21 cellular contexts compared by ENCODE assay signal in genomic region chr14:91343051-91343450, GRCh38.
"Had no signal": no experiment of that assay in that cellular context is flagged by ENCODE, and none has a peak within 500 bp of the region (broad histone marks: within the 10 kb centered on the region; RNA-seq: fewer than 3 reads in every experiment).

No MANE protein-coding gene starts in this region.

- DNase-seq: activated CD4-positive, alpha-beta T cell treated with anti-CD3 and anti-CD28 coated beads for 4 hours; activated naive CD8-positive, alpha-beta T cell treated with anti-CD3 and anti-CD28 coated beads for 36 hours; activated T-cell treated with anti-CD3 and anti-CD28 coated beads for 4 hours; cortex of kidney; effector CD4-positive, alpha-beta T cell; esophagus squamous epithelium; hippocampal formation; kidney glomerular epithelial cell; left ventricle myocardium superior; mucosa of descending colon; naive thymus-derived CD8-positive, alpha-beta T cell; psoas muscle; stimulated activated naive CD8-positive, alpha-beta T cell treated with anti-CD3 and anti-CD28 coated beads, Interleukin-15, amount 100 ng/mL, for 72 hours; testis; WERI-Rb-1 had no signal

- H3K4me3 Mint-ChIP-seq: activated naive CD8-positive, alpha-beta T cell treated with anti-CD3 and anti-CD28 coated beads for 36 hours; brain; memory B cell; naive thymus-derived CD8-positive, alpha-beta T cell; stimulated activated naive CD8-positive, alpha-beta T cell treated with anti-CD3 and anti-CD28 coated beads, Interleukin-15, amount 100 ng/mL, for 72 hours; T-helper 1 cell treated with Interleukin-12 subunit alpha and Interleukin-12 subunit beta and Interleukin-4 antibody, amounts not matched to agents 30 μg/mL and 1 μg/mL, for 36 hours had no signal

- H3K9me3 ChIP-seq: esophagus squamous epithelium, mucosa of descending colon, psoas muscle, testis had no signal

- H3K9me3 Mint-ChIP-seq: activated naive CD8-positive, alpha-beta T cell treated with anti-CD3 and anti-CD28 coated beads for 36 hours; activated T-helper 2 cell treated with anti-CD3 and anti-CD28 coated beads, Interferon-gamma antibody, Interleukin-2, Interleukin-4, amounts not matched to agents 10 μg/mL and 5 μg/mL and 100 μg/mL, durations not matched to agents 14 hours and 24 hours and 36 hours; memory B cell; naive thymus-derived CD8-positive, alpha-beta T cell; stimulated activated naive CD8-positive, alpha-beta T cell treated with anti-CD3 and anti-CD28 coated beads, Interleukin-15, amount 100 ng/mL, for 72 hours; T-helper 1 cell treated with Interleukin-12 subunit alpha and Interleukin-12 subunit beta and Interleukin-4 antibody, amounts not matched to agents 30 μg/mL and 1 μg/mL, for 36 hours had no signal

- H3K27me3 ChIP-seq: esophagus squamous epithelium, testis had no signal

- H3K27ac ChIP-seq: esophagus squamous epithelium, psoas muscle, testis, WERI-Rb-1 had no signal

- H3K27ac Mint-ChIP-seq: activated naive CD8-positive, alpha-beta T cell treated with anti-CD3 and anti-CD28 coated beads for 36 hours had no signal

- ATAC-seq: left ventricle myocardium superior; mucosa of descending colon; naive thymus-derived CD8-positive, alpha-beta T cell; psoas muscle; sciatic nerve; stimulated activated naive CD8-positive, alpha-beta T cell treated with anti-CD3 and anti-CD28 coated beads, Interleukin-15, amount 100 ng/mL, for 72 hours had no signal

- FAIRE-seq: endothelial cell of umbilical vein had no signal

- H3K4me3 ChIP-seq: esophagus squamous epithelium, mucosa of descending colon, psoas muscle, testis had no signal

- H3K4me1 ChIP-seq: psoas muscle, testis had no signal

- H3K27me3 Mint-ChIP-seq: activated naive CD8-positive, alpha-beta T cell treated with anti-CD3 and anti-CD28 coated beads for 36 hours; brain; memory B cell; naive thymus-derived CD8-positive, alpha-beta T cell; stimulated activated naive CD8-positive, alpha-beta T cell treated with anti-CD3 and anti-CD28 coated beads, Interleukin-15, amount 100 ng/mL, for 72 hours had no signal
